ENCODE assay signal across 21 cellular contexts in genomic region chr20:53848304-53848703, GRCh38.
DNase-seq lines count a peak whose midpoint lies in the region; ATAC-seq, FAIRE-seq and TF ChIP-seq lines count a peak whose summit lies in the region.
"Had no signal": no experiment of that assay in that cellular context is flagged by ENCODE, and none has a peak within 500 bp of the region (broad histone marks: within the 10 kb centered on the region; RNA-seq: fewer than 3 reads in every experiment).

No MANE protein-coding gene starts in this region.

- H3K9me3 ChIP-seq in CD8-positive, alpha-beta T cell (ENCODE audit: low read length): no peaks in the 10 kb centered on the region
- H3K9me3 ChIP-seq: suprapubic skin had no signal

- no peak overlapping the region for H3K27ac ChIP-seq in CD8-positive, alpha-beta T cell (ENCODE audit: low read depth, low read length)
- H3K27ac ChIP-seq: suprapubic skin had no signal

- H3K4me3 Mint-ChIP-seq in CD14-positive monocyte: no peak overlapping the region
- peak overlapping the region; percentile 55 for H3K4me3 Mint-ChIP-seq in activated T-helper 17 cell treated with anti-CD3 and anti-CD28 coated beads, Interleukin-2, amount 50 U/mL, for 72 hours
- H3K4me3 Mint-ChIP-seq in natural killer cell: no peak overlapping the region
- no peak overlapping the region for H3K4me3 Mint-ChIP-seq in CD8-positive, alpha-beta T cell

- no peak for DNase-seq in CD14-positive monocyte (ENCODE audit: low spot score)
- DNase-seq in NAMALWA (ENCODE audit: low spot score): peak; percentile 52
- DNase-seq in natural killer cell: no peak
- DNase-seq in CD8-positive, alpha-beta T cell: no peak
- DNase-seq in HT-29 (ENCODE audit: low spot score): no peak
- no peak for DNase-seq in GM19239 (ENCODE audit: insufficient read length, low spot score)
- DNase-seq in NCI-H2081 treated with DMSO at 0.1 percent for 48 hours (lab: John Stamatoyannopoulos, UW): no peak
- DNase-seq: ACHN; activated CD4-positive, alpha-beta T cell treated with anti-CD3 and anti-CD28 coated beads for 48 hours; cerebellar nuclear complex; DMS153; head of caudate nucleus; left colon; mesenchymal stem cell; NCI-H1417; NCI-H524; stimulated activated CD4-positive, alpha-beta T cell treated with anti-CD3 and anti-CD28 coated beads, Interleukin-15, amount 100 ng/mL, for 24 hours had no signal

- H3K9me3 Mint-ChIP-seq in CD14-positive monocyte (peaks cover 0 to 2% (median 0%) of the 10 kb centered on the region in 7 donors), natural killer cell (no peaks in the 10 kb centered on the region)
- H3K9me3 Mint-ChIP-seq in activated T-helper 17 cell treated with anti-CD3 and anti-CD28 coated beads, Interleukin-2, amount 50 U/mL, for 72 hours: no peaks in the 10 kb centered on the region
- H3K9me3 Mint-ChIP-seq in CD8-positive, alpha-beta T cell: no peaks in the 10 kb centered on the region

- H3K27ac Mint-ChIP-seq in CD14-positive monocyte: peak overlapping the region; percentile 87 to 95 (median 92)
- H3K27ac Mint-ChIP-seq in activated T-helper 17 cell treated with anti-CD3 and anti-CD28 coated beads, Interleukin-2, amount 50 U/mL, for 72 hours: no peak overlapping the region
- H3K27ac Mint-ChIP-seq in natural killer cell: peak overlapping the region; percentile 17 to 93
- no peak overlapping the region for H3K27ac Mint-ChIP-seq in CD8-positive, alpha-beta T cell

- TF ChIP-seq CTCF in CD14-positive monocyte (IDR thresholded peaks at IDR 0.05) (no peak), natural killer cell (IDR thresholded peaks at IDR 0.05) (no peak)
- no peak for TF ChIP-seq CTCF in CD8-positive, alpha-beta T cell (IDR thresholded peaks at IDR 0.05)

- no peak for ATAC-seq in activated T-helper 17 cell treated with anti-CD3 and anti-CD28 coated beads, Interleukin-2, amount 50 U/mL, for 72 hours (replicated peaks)
- no peak for ATAC-seq in natural killer cell
- ATAC-seq in CD8-positive, alpha-beta T cell: no peak
- ATAC-seq: HepG2, left colon had no signal

- CTCF ChIA-PET in CD8-positive, alpha-beta T cell (lab: Charles Lee): interaction anchor here (0.7 to 1.5 kb wide), 4 partner anchors 16 to 436 kb away, joined by 3 to 4 read pairs (median 4); no protein-coding TSS in a partner anchor

- POLR2A ChIA-PET in CD8-positive, alpha-beta T cell (lab: Charles Lee): interaction anchor here (0.7 to 1.0 kb wide), 3 partner anchors 9 to 213 kb away, joined by 3 read pairs; no protein-coding TSS in a partner anchor

- intact Hi-C loops in CD14-positive monocyte (cut with micrococcal nuclease): loop anchor here (5.0 to 10.0 kb wide), 2 partner anchors 74 to 86 kb away; no protein-coding TSS in a partner anchor
- intact Hi-C loops in natural killer cell (cut with micrococcal nuclease): no loop called here
- intact Hi-C loops in CD8-positive, alpha-beta T cell (cut with DNase I, micrococcal nuclease): no loop called here

- no peak overlapping the region for H3K4me3 ChIP-seq in CD8-positive, alpha-beta T cell (ENCODE audit: low read depth, low read length)
- H3K4me3 ChIP-seq: suprapubic skin had no signal

- H3K4me1 Mint-ChIP-seq in CD14-positive monocyte (peaks cover 53% of the 10 kb centered on the region), natural killer cell (peaks cover 31 to 44% of the 10 kb centered on the region in 2 donors)
- H3K4me1 Mint-ChIP-seq in activated T-helper 17 cell treated with anti-CD3 and anti-CD28 coated beads, Interleukin-2, amount 50 U/mL, for 72 hours: peaks cover 31% of the 10 kb centered on the region
- H3K4me1 Mint-ChIP-seq in CD8-positive, alpha-beta T cell (ENCODE audit: low read depth): peaks cover 56% of the 10 kb centered on the region

- H3K4me1 ChIP-seq in CD8-positive, alpha-beta T cell (ENCODE audit: insufficient read depth, low read length): peaks cover 53% of the 10 kb centered on the region

- no peaks in the 10 kb centered on the region for H3K27me3 ChIP-seq in CD8-positive, alpha-beta T cell (ENCODE audit: insufficient read depth, low read length)
- H3K27me3 ChIP-seq: suprapubic skin had no signal

- H3K36me3 Mint-ChIP-seq in CD14-positive monocyte: peaks cover 0 to 2% of the 10 kb centered on the region in 2 donors
- H3K36me3 Mint-ChIP-seq in activated T-helper 17 cell treated with anti-CD3 and anti-CD28 coated beads, Interleukin-2, amount 50 U/mL, for 72 hours (ENCODE audit: low read depth): no peaks in the 10 kb centered on the region
- no peaks in the 10 kb centered on the region for H3K36me3 Mint-ChIP-seq in natural killer cell
- peaks cover 2% of the 10 kb centered on the region for H3K36me3 Mint-ChIP-seq in CD8-positive, alpha-beta T cell

- H3K27me3 Mint-ChIP-seq in CD14-positive monocyte (ENCODE audit: low read depth in 3 of 3): peaks cover 0 to under 1% (median 0%) of the 10 kb centered on the region in 3 donors
- H3K27me3 Mint-ChIP-seq in activated T-helper 17 cell treated with anti-CD3 and anti-CD28 coated beads, Interleukin-2, amount 50 U/mL, for 72 hours: no peaks in the 10 kb centered on the region
- H3K27me3 Mint-ChIP-seq in natural killer cell (ENCODE audit: low read depth in 2 of 2): no peaks in the 10 kb centered on the region
- H3K27me3 Mint-ChIP-seq in CD8-positive, alpha-beta T cell (ENCODE audit: low read depth): no peaks in the 10 kb centered on the region

- H3K36me3 ChIP-seq in CD8-positive, alpha-beta T cell (ENCODE audit: insufficient read depth, low read length): no peaks in the 10 kb centered on the region
- H3K36me3 ChIP-seq: suprapubic skin had no signal

- FAIRE-seq in GM19239 (lab: Jason Lieb, UNC): no peak
- FAIRE-seq: HepG2, TTC549 had no signal

Comparison
In these comparisons a context has a peak if more than half of its experiments do, and no peak if none do; other contexts are left out.
1. H3K27ac Mint-ChIP-seq: peak in CD14-positive monocyte (7 of 7) and natural killer cell (2 of 2); none in activated T-helper 17 cell treated with anti-CD3 and anti-CD28 coated beads, Interleukin-2, amount 50 U/mL, for 72 hours (single experiment) and CD8-positive, alpha-beta T cell (single experiment).
2. intact Hi-C loops: an anchor here in CD14-positive monocyte (5.0 to 10.0 kb wide); none called in natural killer cell and CD8-positive, alpha-beta T cell.